ENCODE assay signal across 1 cellular context in genomic region chr12:14396071-14396470, GRCh38.
TF ChIP-seq lines count a peak whose summit lies in the region.

No MANE protein-coding gene starts in this region.

TF ChIP-seq in HepG2, 621 proteins besides CTCF, POLR2A, EP300 and RAD21 (continued from another document):
- TF ChIP-seq, protein P1, sequence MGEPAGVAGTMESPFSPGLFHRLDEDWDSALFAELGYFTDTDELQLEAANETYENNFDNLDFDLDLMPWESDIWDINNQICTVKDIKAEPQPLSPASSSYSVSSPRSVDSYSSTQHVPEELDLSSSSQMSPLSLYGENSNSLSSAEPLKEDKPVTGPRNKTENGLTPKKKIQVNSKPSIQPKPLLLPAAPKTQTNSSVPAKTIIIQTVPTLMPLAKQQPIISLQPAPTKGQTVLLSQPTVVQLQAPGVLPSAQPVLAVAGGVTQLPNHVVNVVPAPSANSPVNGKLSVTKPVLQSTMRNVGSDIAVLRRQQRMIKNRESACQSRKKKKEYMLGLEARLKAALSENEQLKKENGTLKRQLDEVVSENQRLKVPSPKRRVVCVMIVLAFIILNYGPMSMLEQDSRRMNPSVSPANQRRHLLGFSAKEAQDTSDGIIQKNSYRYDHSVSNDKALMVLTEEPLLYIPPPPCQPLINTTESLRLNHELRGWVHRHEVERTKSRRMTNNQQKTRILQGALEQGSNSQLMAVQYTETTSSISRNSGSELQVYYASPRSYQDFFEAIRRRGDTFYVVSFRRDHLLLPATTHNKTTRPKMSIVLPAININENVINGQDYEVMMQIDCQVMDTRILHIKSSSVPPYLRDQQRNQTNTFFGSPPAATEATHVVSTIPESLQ (CRISPR knock-in tag; conservative IDR thresholded peaks at IDR 0.05) = no peak
- no peak for TF ChIP-seq MIXL1 (CRISPR knock-in tag; IDR thresholded peaks at IDR 0.05)
- TF ChIP-seq, protein P2, sequence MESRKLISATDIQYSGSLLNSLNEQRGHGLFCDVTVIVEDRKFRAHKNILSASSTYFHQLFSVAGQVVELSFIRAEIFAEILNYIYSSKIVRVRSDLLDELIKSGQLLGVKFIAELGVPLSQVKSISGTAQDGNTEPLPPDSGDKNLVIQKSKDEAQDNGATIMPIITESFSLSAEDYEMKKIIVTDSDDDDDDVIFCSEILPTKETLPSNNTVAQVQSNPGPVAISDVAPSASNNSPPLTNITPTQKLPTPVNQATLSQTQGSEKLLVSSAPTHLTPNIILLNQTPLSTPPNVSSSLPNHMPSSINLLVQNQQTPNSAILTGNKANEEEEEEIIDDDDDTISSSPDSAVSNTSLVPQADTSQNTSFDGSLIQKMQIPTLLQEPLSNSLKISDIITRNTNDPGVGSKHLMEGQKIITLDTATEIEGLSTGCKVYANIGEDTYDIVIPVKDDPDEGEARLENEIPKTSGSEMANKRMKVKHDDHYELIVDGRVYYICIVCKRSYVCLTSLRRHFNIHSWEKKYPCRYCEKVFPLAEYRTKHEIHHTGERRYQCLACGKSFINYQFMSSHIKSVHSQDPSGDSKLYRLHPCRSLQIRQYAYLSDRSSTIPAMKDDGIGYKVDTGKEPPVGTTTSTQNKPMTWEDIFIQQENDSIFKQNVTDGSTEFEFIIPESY (CRISPR knock-in tag; IDR thresholded peaks at IDR 0.05) = no peak
- no peak for TF ChIP-seq ZNF207 (IDR thresholded peaks at IDR 0.05; ENCODE audit: borderline replicate concordance)
